Comparison of ENCODE assay signal across 16 cellular contexts in genomic region chr2:2799151-2799697, GRCh38.
DNase-seq lines count a peak whose midpoint lies in the region; ATAC-seq and TF ChIP-seq lines count a peak whose summit lies in the region.
"Had no signal": no experiment of that assay in that cellular context is flagged by ENCODE, and none has a peak within 500 bp of the region (broad histone marks: within the 10 kb centered on the region; RNA-seq: fewer than 3 reads in every experiment).

No MANE protein-coding gene starts in this region.

- H2AFZ ChIP-seq in IMR-90 (replicated peaks; ENCODE audit: low read length, poor library complexity) = peak overlapping the region; percentile 7
- H2AFZ ChIP-seq: GM23338 had no signal

- intact Hi-C loops in IMR-90 (cut with micrococcal nuclease) = no loop called here
- intact Hi-C loops in vagina (cut with DNase I) = no loop called here

- H2BK5ac ChIP-seq in IMR-90 (ENCODE audit: low read depth, low read length, poor library complexity, severe bottlenecking) = no peak overlapping the region

- H3K27me3 ChIP-seq in IMR-90 (ENCODE audit: control insufficient read depth, insufficient read depth, low read length) (no peaks in the 10 kb centered on the region), endodermal cell (ENCODE audit: control insufficient read depth, insufficient read depth, low read length, poor library complexity, severe bottlenecking) (no peaks in the 10 kb centered on the region), vagina (no peaks in the 10 kb centered on the region)

- H2BK120ac ChIP-seq in IMR-90 (ENCODE audit: low read depth, low read length) = no peak overlapping the region

- H3K9me3 Mint-ChIP-seq in endodermal cell = peaks cover 17% of the 10 kb centered on the region

- no peak for TF ChIP-seq RAD21 in IMR-90 (IDR thresholded peaks at IDR 0.05; ENCODE audit: low read length)

- no peak overlapping the region for H3K4ac ChIP-seq in IMR-90 (ENCODE audit: low read depth, low read length)

- H3K36me3 Mint-ChIP-seq in endodermal cell (ENCODE audit: low read depth) = no peaks in the 10 kb centered on the region
- H3K36me3 Mint-ChIP-seq: CD4-positive, alpha-beta memory T cell had no signal

- no peak overlapping the region for H4K8ac ChIP-seq in IMR-90 (ENCODE audit: low read depth in 2 of 2, low read length in 2 of 2)

- H3K23ac ChIP-seq in IMR-90 (ENCODE audit: low read depth, low read length) = no peak overlapping the region

- H3K9me3 ChIP-seq in IMR-90 (ENCODE audit: control insufficient read depth, insufficient read depth, low read length) = peaks cover 32% of the 10 kb centered on the region
- peaks cover 13% of the 10 kb centered on the region for H3K9me3 ChIP-seq in endodermal cell (ENCODE audit: control insufficient read depth, low read length)
- no peaks in the 10 kb centered on the region for H3K9me3 ChIP-seq in vagina
- H3K9me3 ChIP-seq: HAP-1 had no signal

- no peak overlapping the region for H4K5ac ChIP-seq in IMR-90 (ENCODE audit: low read depth, low read length)

- H2BK20ac ChIP-seq in IMR-90 (ENCODE audit: low read depth, low read length) = no peak overlapping the region

- no peak for DNase-seq in IMR-90
- peak; percentile 22 for DNase-seq in endodermal cell
- DNase-seq in left lobe of liver (ENCODE audit: low spot score) = peak; percentile 23
- peak; percentile 64 to 93 for DNase-seq in vagina (ENCODE audit: extremely low spot score in 2 of 2)
- DNase-seq in activated CD4-positive, alpha-beta T cell treated with anti-CD3 and anti-CD28 coated beads, Interleukin-2, amount 50 U/mL, for 4 hours = no peak
- DNase-seq in GM10266 (ENCODE audit: extremely low spot score) = no peak
- DNase-seq: C1 segment of cervical spinal cord; Calu3; CD4-positive, alpha-beta memory T cell; COR-L47; DMS53; DMS79 treated with DMSO at 0.1 percent for 48 hours; GF-D8 had no signal

- TF ChIP-seq CTCF in IMR-90 (conservative IDR thresholded peaks at IDR 0.05; ENCODE audit: low read depth, low read length) (no peak), endodermal cell (conservative IDR thresholded peaks at IDR 0.05) (no peak), vagina (IDR thresholded peaks at IDR 0.05) (no peak), GM10266 (IDR thresholded peaks at IDR 0.05; ENCODE audit: control insufficient read depth, insufficient read depth, low read depth, missing control alignments) (no peak)

- H3K36me3 ChIP-seq in IMR-90 (ENCODE audit: control insufficient read depth, insufficient read depth, low read length) = no peaks in the 10 kb centered on the region
- H3K36me3 ChIP-seq in endodermal cell (ENCODE audit: control insufficient read depth, insufficient read depth, low read length) = no peaks in the 10 kb centered on the region
- H3K36me3 ChIP-seq in vagina = no peaks in the 10 kb centered on the region
- H3K36me3 ChIP-seq: HAP-1 had no signal

- H3K27ac ChIP-seq in IMR-90 (ENCODE audit: insufficient read depth, low read length) = no peak overlapping the region
- no peak overlapping the region for H3K27ac ChIP-seq in endodermal cell (ENCODE audit: low read depth, low read length)
- no peak overlapping the region for H3K27ac ChIP-seq in vagina

- WGBS in IMR-90 (ENCODE audit: extremely low coverage in 2 of 2, insufficient read length in 1 of 2), 2 experiments = 82% methylated on average over 6 of the region's 10 CpGs; no CpG with 5 or more reads in 1 of the 2 experiments
- 90 to 95% methylated on average over 9 to 10 of the region's 10 CpGs for WGBS in endodermal cell (ENCODE audit: insufficient coverage in 1 of 2, insufficient read length in 1 of 2), 2 experiments

- ATAC-seq in IMR-90 (ENCODE audit: low read depth) (no peak), left lobe of liver (no peak), GM18868 (IDR thresholded peaks at IDR 0.05; ENCODE audit: unreplicated experiment) (no peak)
- ATAC-seq: GM23338 had no signal

- dilution Hi-C loops in IMR-90 (cut with HindIII; ENCODE audit: low sequenced_read_pairs, unreplicated experiment) = no loop called here

- no peak overlapping the region for H2AK9ac ChIP-seq in IMR-90 (replicated peaks; ENCODE audit: low read depth, low read length, poor library complexity)

- in situ Hi-C loops in IMR-90 (cut with MboI; ENCODE audit: low sequenced_read_pairs) = no loop called here

- no peak overlapping the region for H3K14ac ChIP-seq in IMR-90 (replicated peaks; ENCODE audit: low read depth, low read length)

- CTCF ChIA-PET in IMR-90 (lab: Yijun Ruan, JAX) = no interaction called here

- H3K79me1 ChIP-seq in IMR-90 (ENCODE audit: low read depth in 1 of 2, low read length in 2 of 2) = no peaks in the 10 kb centered on the region

- peaks cover 3% of the 10 kb centered on the region for H3K27me3 Mint-ChIP-seq in endodermal cell (ENCODE audit: insufficient read depth)
- H3K27me3 Mint-ChIP-seq: CD4-positive, alpha-beta memory T cell had no signal

- no peaks in the 10 kb centered on the region for H3K9me1 ChIP-seq in IMR-90 (ENCODE audit: insufficient read depth, low read length)

- H3K4me3 Mint-ChIP-seq in endodermal cell = no peak overlapping the region
- H3K4me3 Mint-ChIP-seq: CD4-positive, alpha-beta memory T cell; GM23338 had no signal

- no peak overlapping the region for H2BK15ac ChIP-seq in IMR-90 (ENCODE audit: low read depth, low read length)

- H3K4me3 ChIP-seq in IMR-90 (ENCODE audit: insufficient read depth, low read depth, low read length) (no peak overlapping the region), endodermal cell (ENCODE audit: low read length) (no peak overlapping the region), vagina (no peak overlapping the region)
- H3K4me3 ChIP-seq: GM23338, HAP-1 had no signal

- no TSS peak for BruUV-seq in IMR-90 (replicated peaks; lab: Mats Ljungman, UMichigan)

- H3K18ac ChIP-seq in IMR-90 (ENCODE audit: low read depth, low read length) = no peak overlapping the region

- H4K91ac ChIP-seq in IMR-90 (ENCODE audit: insufficient read depth, low read depth, low read length) = no peak overlapping the region

- H3K4me1 ChIP-seq in IMR-90 (ENCODE audit: control insufficient read depth, insufficient read depth, low read length) (no peaks in the 10 kb centered on the region), endodermal cell (ENCODE audit: control insufficient read depth, insufficient read depth, low read length) (no peaks in the 10 kb centered on the region), vagina (no peaks in the 10 kb centered on the region)
- H3K4me1 ChIP-seq: HAP-1 had no signal

- TF ChIP-seq POLR2A in IMR-90 (IDR thresholded peaks at IDR 0.05; ENCODE audit: low read depth, low read length) (no peak), vagina (IDR thresholded peaks at IDR 0.05) (no peak)

- H4K20me1 ChIP-seq in IMR-90 (ENCODE audit: insufficient read depth, low read length) = no peaks in the 10 kb centered on the region

- H3K9ac ChIP-seq in IMR-90 (ENCODE audit: low read depth, low read length) (no peak overlapping the region), endodermal cell (ENCODE audit: extremely low read depth, low read length, poor library complexity, severe bottlenecking) (no peak overlapping the region)

- H3K4me2 ChIP-seq in IMR-90 (ENCODE audit: low read depth, low read length) = no peak overlapping the region
- H3K4me2 ChIP-seq: GM23338 had no signal

- H3K27ac Mint-ChIP-seq in endodermal cell = no peak overlapping the region
- H3K27ac Mint-ChIP-seq: CD4-positive, alpha-beta memory T cell; GM23338 had no signal

- no peaks in the 10 kb centered on the region for H3K4me1 Mint-ChIP-seq in endodermal cell
- H3K4me1 Mint-ChIP-seq: CD4-positive, alpha-beta memory T cell; GM23338 had no signal

- POLR2A ChIA-PET in IMR-90 (lab: Charles Lee; ENCODE audit: unreplicated experiment) = no interaction called here

- H3K56ac ChIP-seq in IMR-90 (ENCODE audit: extremely low read depth, insufficient read depth, low read length) = no peak overlapping the region

- H2AK5ac ChIP-seq in IMR-90 (ENCODE audit: low read depth, low read length) = no peak overlapping the region

TF ChIP-seq in IMR-90, 13 proteins besides CTCF, POLR2A, EP300 and RAD21:
- no peak for TF ChIP-seq FOS (IDR thresholded peaks at IDR 0.05; ENCODE audit: low read depth, low read length)
- no peak for TF ChIP-seq MAZ (IDR thresholded peaks at IDR 0.05; ENCODE audit: borderline replicate concordance, low read depth, low read length)
- TF ChIP-seq ELK1 (IDR thresholded peaks at IDR 0.05; ENCODE audit: borderline replicate concordance, low read depth, low read length) = no peak
- TF ChIP-seq CHD1 (IDR thresholded peaks at IDR 0.05; ENCODE audit: low read depth, low read length) = no peak
- no peak for TF ChIP-seq RCOR1 (IDR thresholded peaks at IDR 0.05; ENCODE audit: insufficient replicate concordance, low read length)
- no peak for TF ChIP-seq BHLHE40 (IDR thresholded peaks at IDR 0.05; ENCODE audit: low read depth, low read length)
- no peak for TF ChIP-seq MXI1 (IDR thresholded peaks at IDR 0.05; ENCODE audit: borderline replicate concordance, low read depth, low read length)
- TF ChIP-seq SMC3 (IDR thresholded peaks at IDR 0.05; ENCODE audit: low read depth, low read length) = no peak
- TF ChIP-seq MAFK (IDR thresholded peaks at IDR 0.05; ENCODE audit: low read depth, low read length) = no peak
- no peak for TF ChIP-seq CEBPB (IDR thresholded peaks at IDR 0.05; ENCODE audit: low read depth, low read length)
- TF ChIP-seq NFE2L2 (IDR thresholded peaks at IDR 0.05; ENCODE audit: low read depth, low read length) = no peak
- TF ChIP-seq, protein P1, sequence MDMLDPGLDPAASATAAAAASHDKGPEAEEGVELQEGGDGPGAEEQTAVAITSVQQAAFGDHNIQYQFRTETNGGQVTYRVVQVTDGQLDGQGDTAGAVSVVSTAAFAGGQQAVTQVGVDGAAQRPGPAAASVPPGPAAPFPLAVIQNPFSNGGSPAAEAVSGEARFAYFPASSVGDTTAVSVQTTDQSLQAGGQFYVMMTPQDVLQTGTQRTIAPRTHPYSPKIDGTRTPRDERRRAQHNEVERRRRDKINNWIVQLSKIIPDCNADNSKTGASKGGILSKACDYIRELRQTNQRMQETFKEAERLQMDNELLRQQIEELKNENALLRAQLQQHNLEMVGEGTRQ (IDR thresholded peaks at IDR 0.05; ENCODE audit: low read depth, low read length) = no peak

Comparison
In these comparisons a context has a peak if more than half of its experiments do, and no peak if none do; other contexts are left out.
1. DNase-seq: peak in endodermal cell (single experiment), left lobe of liver (single experiment) and vagina (2 of 2); none in IMR-90 (single experiment), activated CD4-positive, alpha-beta T cell treated with anti-CD3 and anti-CD28 coated beads, Interleukin-2, amount 50 U/mL, for 4 hours (0 of 2) and GM10266 (single experiment).